8 cellular contexts compared by ENCODE assay signal in the genomic region with DNA sequence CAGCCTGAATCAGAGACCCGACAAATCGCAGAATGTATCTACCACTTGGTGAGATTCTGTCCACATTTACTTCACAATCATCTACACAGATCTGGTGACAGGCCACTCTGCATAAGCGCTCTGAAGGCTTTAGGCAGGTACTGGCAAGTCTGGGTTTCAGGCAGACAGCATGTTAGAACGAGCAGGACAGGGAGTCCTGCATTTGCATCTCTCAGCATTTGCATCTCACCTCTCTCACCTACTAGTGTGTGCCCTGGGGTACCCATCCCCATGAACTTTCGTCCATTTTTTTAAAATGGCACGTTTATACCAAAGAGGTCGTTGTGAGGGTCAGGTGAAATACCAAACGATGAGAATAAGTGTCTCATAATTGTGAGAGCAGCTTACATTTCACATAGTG.
DNase-seq lines count a peak whose midpoint lies in the region; ATAC-seq and TF ChIP-seq lines count a peak whose summit lies in the region.
"Not testable (repeated sequence)": the region's sequence is repeated elsewhere in the genome, so short reads cannot be mapped to it uniquely, and the experiment has no call there.

No MANE protein-coding gene starts in this region.

- intact Hi-C loops in natural killer cell (cut with micrococcal nuclease); testis (cut with DNase I; ENCODE audit: low total_unique reads): not testable (repeated sequence)

- peak overlapping the region; percentile 45; the same call in 1 of the 2 replicates for H3K9ac ChIP-seq in ES-I3 (ENCODE audit: low read depth, low read length)

- H3K27me3 ChIP-seq in cardiac muscle cell, testis: not testable (repeated sequence)

- not testable (repeated sequence) for TF ChIP-seq CTCF in astrocyte of the spinal cord (IDR thresholded peaks at IDR 0.05; ENCODE audit: low read depth, low read length); cardiac muscle cell (IDR thresholded peaks at IDR 0.05; ENCODE audit: low read depth, low read length); natural killer cell (IDR thresholded peaks at IDR 0.05); testis (IDR thresholded peaks at IDR 0.05)

- H3K4me1 Mint-ChIP-seq in natural killer cell: not testable (repeated sequence)

- H3K36me3 ChIP-seq in ES-I3 (ENCODE audit: insufficient read depth, low read length); cardiac muscle cell; testis (ENCODE audit: low read depth, missing control alignments): not testable (repeated sequence)

- peak overlapping the region in 1 of 2 donors; percentile 92 for H3K27ac Mint-ChIP-seq in natural killer cell

- not testable (repeated sequence) for H3K9me3 ChIP-seq in ES-I3 (ENCODE audit: control insufficient read depth, insufficient read depth, low read length); cardiac muscle cell (ENCODE audit: low read depth); testis

- 4 to 11% methylated on average over 5 to 6 of the region's 8 CpGs for WGBS in testis, 2 donors

- H3K4me3 ChIP-seq in astrocyte of the spinal cord (ENCODE audit: low read depth, low read length) (peak overlapping the region; percentile 44), cardiac muscle cell (peak overlapping the region; percentile 42), testis (peak overlapping the region; percentile 49 to 64)

- H3K36me3 Mint-ChIP-seq in natural killer cell: not testable (repeated sequence)

- TF ChIP-seq POLR2A in testis (IDR thresholded peaks at IDR 0.05): not testable (repeated sequence)

- peak; percentile 5 for DNase-seq in RPMI8226
- not testable (repeated sequence) for DNase-seq in astrocyte of the spinal cord (ENCODE audit: low read depth, low spot score); cardiac muscle cell (ENCODE audit: low read depth in 1 of 2, low spot score in 1 of 2); natural killer cell; testis

- H3K27ac ChIP-seq in cardiac muscle cell, testis: not testable (repeated sequence)

- H3K4me1 ChIP-seq in ES-I3 (ENCODE audit: insufficient read depth, low read length); cardiac muscle cell (ENCODE audit: low read depth); testis: not testable (repeated sequence)

- H3K9me3 Mint-ChIP-seq in natural killer cell: not testable (repeated sequence)

- ATAC-seq in GM21576 (IDR thresholded peaks at IDR 0.05; ENCODE audit: unreplicated experiment) (peak; percentile 27), HG03442 (IDR thresholded peaks at IDR 0.05; ENCODE audit: unreplicated experiment) (peak; percentile 40)
- ATAC-seq in natural killer cell: not testable (repeated sequence)

- not testable (repeated sequence) for H3K27me3 Mint-ChIP-seq in natural killer cell (ENCODE audit: low read depth in 2 of 2)

- in situ Hi-C loops in astrocyte of the spinal cord (cut with HindIII; ENCODE audit: low sequenced_read_pairs): not testable (repeated sequence)

- peak overlapping the region; percentile 97 for H3K4me3 Mint-ChIP-seq in natural killer cell
